8 cellular contexts compared by ENCODE assay signal in genomic region chr9:136403538-136403914, GRCh38. TPM values are rescaled to one million over a fixed set of nuclear protein-coding genes. Genes with fewer than 3 reads are reported as not detected.
DNase-seq lines count a peak whose midpoint lies in the region; ATAC-seq and TF ChIP-seq lines count a peak whose summit lies in the region.

No MANE protein-coding gene starts in this region.

- H3K4me1 ChIP-seq in CD8-positive, alpha-beta T cell (ENCODE audit: insufficient read depth, low read length): peaks cover 55% of the 10 kb centered on the region
- peaks cover 26% of the 10 kb centered on the region for H3K4me1 ChIP-seq in left ventricle myocardium inferior

- H3K9me3 ChIP-seq in CD8-positive, alpha-beta T cell (ENCODE audit: low read length): no peaks in the 10 kb centered on the region
- H3K9me3 ChIP-seq in KOPT-K1 (ENCODE audit: insufficient read depth, low read length, poor library complexity, severe bottlenecking): no peaks in the 10 kb centered on the region
- H3K9me3 ChIP-seq in left ventricle myocardium inferior (replicated peaks): no peaks in the 10 kb centered on the region

- TF ChIP-seq CTCF in CD8-positive, alpha-beta T cell (IDR thresholded peaks at IDR 0.05): no peak
- no peak for TF ChIP-seq CTCF in omental fat pad (IDR thresholded peaks at IDR 0.05)
- no peak for TF ChIP-seq CTCF in left ventricle myocardium inferior (IDR thresholded peaks at IDR 0.05; ENCODE audit: borderline replicate concordance)

- ATAC-seq in CD8-positive, alpha-beta T cell: peak; percentile 88
- ATAC-seq in omental fat pad (ENCODE audit: low FRiP score) (no peak), GM21447 (IDR thresholded peaks at IDR 0.05; ENCODE audit: unreplicated experiment) (no peak)

- H3K27ac ChIP-seq in CD8-positive, alpha-beta T cell (ENCODE audit: low read depth, low read length): peak overlapping the region; percentile 33
- peak overlapping the region; percentile 40 for H3K27ac ChIP-seq in KOPT-K1 (ENCODE audit: low read depth, low read length, poor library complexity, severe bottlenecking)
- H3K27ac ChIP-seq in left ventricle myocardium inferior (replicated peaks): no peak overlapping the region

- H3K4me3 ChIP-seq in CD8-positive, alpha-beta T cell (ENCODE audit: low read depth, low read length): peak overlapping the region; percentile 33
- no peak overlapping the region for H3K4me3 ChIP-seq in left ventricle myocardium inferior

- peak; percentile 43 to 81 (median 72) for DNase-seq in CD8-positive, alpha-beta T cell
- DNase-seq in activated T-cell treated with anti-CD3 and anti-CD28 coated beads, Interleukin-2, amount 50 U/mL, for 1 hour: peak; percentile 71
- DNase-seq in stimulated activated CD4-positive, alpha-beta T cell treated with anti-CD3 and anti-CD28 coated beads, Interleukin-15, amount 100 ng/mL, for 24 hours: peak; percentile 85
- no peak for DNase-seq in omental fat pad (ENCODE audit: low spot score)
- DNase-seq in left ventricle myocardium inferior: no peak
- DNase-seq in NCI-H1436 (lab: John Stamatoyannopoulos, UW): no peak

- H3K9me3 Mint-ChIP-seq in CD8-positive, alpha-beta T cell: no peaks in the 10 kb centered on the region

- intact Hi-C loops in CD8-positive, alpha-beta T cell (cut with DNase I, micrococcal nuclease): loop anchor here in 1 of 2 experiments (5.0 kb wide), 1 partner anchor 441 kb away; the partner anchor contains the start of gene UBAC1
- intact Hi-C loops in left ventricle myocardium inferior (cut with micrococcal nuclease): no loop called here

- CTCF ChIA-PET in CD8-positive, alpha-beta T cell (lab: Charles Lee): interaction anchor here (0.9 to 1.2 kb wide), 4 partner anchors 10 to 40 kb away, joined by 3 to 4 read pairs (median 3); partner anchors contain the start of gene DNLZ

- H3K36me3 Mint-ChIP-seq in CD8-positive, alpha-beta T cell: peaks cover 36% of the 10 kb centered on the region

- H3K27me3 ChIP-seq in CD8-positive, alpha-beta T cell (ENCODE audit: insufficient read depth, low read length): no peaks in the 10 kb centered on the region
- H3K27me3 ChIP-seq in left ventricle myocardium inferior (ENCODE audit: low read depth): no peaks in the 10 kb centered on the region

- H3K27ac Mint-ChIP-seq in CD8-positive, alpha-beta T cell: peak overlapping the region; percentile 85

- H3K4me3 Mint-ChIP-seq in CD8-positive, alpha-beta T cell: peak overlapping the region; percentile 58

- peaks cover 50% of the 10 kb centered on the region for H3K4me1 Mint-ChIP-seq in CD8-positive, alpha-beta T cell (ENCODE audit: low read depth)

- H3K36me3 ChIP-seq in CD8-positive, alpha-beta T cell (ENCODE audit: insufficient read depth, low read length): peaks cover 18% of the 10 kb centered on the region
- peaks cover 60% of the 10 kb centered on the region for H3K36me3 ChIP-seq in KOPT-K1 (ENCODE audit: insufficient read depth, low read length)
- peaks cover 49% of the 10 kb centered on the region for H3K36me3 ChIP-seq in left ventricle myocardium inferior

- POLR2A ChIA-PET in CD8-positive, alpha-beta T cell (lab: Charles Lee): no interaction called here

- H3K27me3 Mint-ChIP-seq in CD8-positive, alpha-beta T cell (ENCODE audit: low read depth): no peaks in the 10 kb centered on the region

RNA-seq across cellular contexts. Expression of gene SNAPC4, which starts 3.6 kb away (rescaled TPM):
- total RNA-seq in CD8-positive, alpha-beta T cell: 1 to 10 TPM; 6.7 TPM
- total RNA-seq in omental fat pad: 10 to 100 TPM in 1 of 4 donors, 1 to 10 TPM in 3; 3.2 to 11.2 (median 5.8) TPM
- total RNA-seq in left ventricle myocardium inferior: 5.2 TPM

RNA-seq across cellular contexts. Expression of gene ENTR1, which starts 6.9 kb away (rescaled TPM):
- 10 to 100 TPM; 33.0 to 34.4 TPM for total RNA-seq in CD8-positive, alpha-beta T cell
- total RNA-seq in omental fat pad (10 to 100 TPM; 26.5 to 38.1 (median 33.5) TPM), left ventricle myocardium inferior (20.1 TPM)

RNA-seq across cellular contexts. Expression of gene PMPCA, which starts 6.9 kb away (rescaled TPM):
- total RNA-seq in CD8-positive, alpha-beta T cell: 100 to 1,000 TPM; 107 to 111 TPM
- 10 to 100 TPM; 29.2 to 64.4 (median 33.6) TPM for total RNA-seq in omental fat pad
- 80.9 TPM for total RNA-seq in left ventricle myocardium inferior

RNA-seq across cellular contexts. Expression of gene CARD9, which starts 30.1 kb away (rescaled TPM):
- under 1 TPM; 0.14 to 0.31 TPM for total RNA-seq in CD8-positive, alpha-beta T cell
- total RNA-seq in omental fat pad (1 to 10 TPM; 2.5 to 6.9 (median 4.9) TPM), left ventricle myocardium inferior (1.2 TPM)

RNA-seq across cellular contexts. Expression of gene INPP5E, which starts 36.1 kb away (rescaled TPM):
- 10 to 100 TPM; 11.4 to 12.7 TPM for total RNA-seq in CD8-positive, alpha-beta T cell
- total RNA-seq in omental fat pad (10 to 100 TPM in 1 of 4 donors, 1 to 10 TPM in 3; 5.4 to 13.1 (median 8.3) TPM), left ventricle myocardium inferior (10.6 TPM)

Comparison
In these comparisons a context has a peak if more than half of its experiments do, and no peak if none do; other contexts are left out.
1. DNase-seq: peak in CD8-positive, alpha-beta T cell (7 of 7), activated T-cell treated with anti-CD3 and anti-CD28 coated beads, Interleukin-2, amount 50 U/mL, for 1 hour (single experiment) and stimulated activated CD4-positive, alpha-beta T cell treated with anti-CD3 and anti-CD28 coated beads, Interleukin-15, amount 100 ng/mL, for 24 hours (single experiment); none in omental fat pad (single experiment), left ventricle myocardium inferior (single experiment) and NCI-H1436 (single experiment).